Comparison of ENCODE assay signal across 8 cellular contexts in genomic region chr9:133375116-133375723, GRCh38. TPM values are rescaled to one million over a fixed set of nuclear protein-coding genes. Genes with fewer than 3 reads are reported as not detected.
DNase-seq lines count a peak whose midpoint lies in the region; ATAC-seq, FAIRE-seq and TF ChIP-seq lines count a peak whose summit lies in the region.

No MANE protein-coding gene starts in this region.

- CTCF ChIA-PET in A549 (lab: Yijun Ruan, JAX) = interaction anchor here (1.5 to 1.7 kb wide), 4 partner anchors 9 to 620 kb away, joined by 4 to 9 read pairs (median 6); no protein-coding TSS in a partner anchor
- CTCF ChIA-PET in PC-3 (lab: Charles Lee) = no interaction called here

- POLR2A ChIA-PET in A549 (lab: Yijun Ruan, JAX) (interaction anchor here (1.4 kb wide), 1 partner anchor 27 kb away, joined by 7 read pairs; the partner anchor contains the start of genes MED22 and RPL7A), PC-3 (lab: Charles Lee; ENCODE audit: unreplicated experiment) (no interaction called here)

- no peaks in the 10 kb centered on the region for H3K9me3 Mint-ChIP-seq in chondrocyte (ENCODE audit: low read depth)

- TF ChIP-seq POLR2A in A549 (IDR thresholded peaks at IDR 0.05; ENCODE audit: low read length) = no peak

- H3K79me1 ChIP-seq in mesenchymal stem cell (replicated peaks; ENCODE audit: low read length, poor library complexity, severe bottlenecking) = peaks cover 4% of the 10 kb centered on the region

- H3K4me1 Mint-ChIP-seq in chondrocyte (ENCODE audit: low read depth) = peaks cover 51% of the 10 kb centered on the region

- peak overlapping the region; percentile 96 for H4K91ac ChIP-seq in mesenchymal stem cell (ENCODE audit: low read length)

- peak overlapping the region; percentile 97 for H3K27ac Mint-ChIP-seq in chondrocyte (ENCODE audit: unreplicated experiment)

- BruUV-seq in PC-3 (replicated peaks; lab: Mats Ljungman, UMichigan) = no TSS peak

- peak overlapping the region; percentile 99 to 100 for H3K4ac ChIP-seq in mesenchymal stem cell (ENCODE audit: low read depth in 1 of 2, low read length in 2 of 2)

- intact Hi-C loops in PC-3 (cut with micrococcal nuclease) = no loop called here

- no peaks in the 10 kb centered on the region for H3K27me3 ChIP-seq in PC-3 (ENCODE audit: low read length)
- H3K27me3 ChIP-seq in mesenchymal stem cell (ENCODE audit: control insufficient read depth in 1 of 2, insufficient read depth in 1 of 2, low read length in 2 of 2) = no peaks in the 10 kb centered on the region

- ATAC-seq in A549 = peak; percentile 35 to 43
- ATAC-seq in HG02870 (IDR thresholded peaks at IDR 0.05; ENCODE audit: unreplicated experiment) = peak; percentile 16
- peak; percentile 16 for ATAC-seq in PC-3
- no peak for ATAC-seq in GM18870 (IDR thresholded peaks at IDR 0.05; ENCODE audit: unreplicated experiment)

- H3K4me3 Mint-ChIP-seq in chondrocyte (ENCODE audit: unreplicated experiment) = peak overlapping the region; percentile 84

- peak overlapping the region in 1 of 2 experiments; percentile 94 for H3K14ac ChIP-seq in mesenchymal stem cell (ENCODE audit: low read length in 2 of 2)

- peaks cover 17% of the 10 kb centered on the region; the same call in 1 of the 2 replicates for H4K20me1 ChIP-seq in PC-3 (ENCODE audit: low read length)

- no peaks in the 10 kb centered on the region for H3K36me3 ChIP-seq in PC-3 (ENCODE audit: low read depth, low read length)
- H3K36me3 ChIP-seq in mesenchymal stem cell (ENCODE audit: control insufficient read depth in 1 of 2, insufficient read depth in 2 of 2, low read depth in 1 of 2, low read length in 2 of 2) = peaks cover 27 to 29% of the 10 kb centered on the region in 2 experiments
- H3K36me3 ChIP-seq in urinary bladder (ENCODE audit: insufficient read depth) = no peaks in the 10 kb centered on the region

- H3K4me3 ChIP-seq in A549 (peak overlapping the region; percentile 100), GM08714 (ENCODE audit: low read length) (peak overlapping the region; percentile 91), PC-3 (ENCODE audit: low read length) (peak overlapping the region; percentile 78), mesenchymal stem cell (ENCODE audit: insufficient read depth in 1 of 2, low read depth in 1 of 2, low read length in 2 of 2) (peak overlapping the region; percentile 95 to 99), urinary bladder (ENCODE audit: low read depth, low read length) (peak overlapping the region; percentile 99)

- TF ChIP-seq EP300 in A549 (IDR thresholded peaks at IDR 0.05) = no peak

- H3F3A ChIP-seq in PC-3 (ENCODE audit: low read length, unreplicated experiment) = no peaks in the 10 kb centered on the region

- peak overlapping the region; percentile 97 to 99 for H3K18ac ChIP-seq in mesenchymal stem cell (ENCODE audit: low read depth in 1 of 2, low read length in 2 of 2)

- H2AK5ac ChIP-seq in mesenchymal stem cell (ENCODE audit: low read length, severe bottlenecking) = peak overlapping the region; percentile 78

- H2AFZ ChIP-seq in PC-3 (ENCODE audit: low read length) (no peak overlapping the region), mesenchymal stem cell (ENCODE audit: low read depth, low read length) (no peak overlapping the region)

- H4K8ac ChIP-seq in mesenchymal stem cell (ENCODE audit: low read length) = peak overlapping the region; percentile 90

- no peak for TF ChIP-seq RAD21 in A549 (conservative IDR thresholded peaks at IDR 0.05 in 1 of 2, IDR thresholded peaks at IDR 0.05 in 1 of 2)

- peaks cover 4% of the 10 kb centered on the region for H3K36me3 Mint-ChIP-seq in chondrocyte (ENCODE audit: low read depth)

- peaks cover 23% of the 10 kb centered on the region for H3K4me1 ChIP-seq in A549
- peaks cover 7% of the 10 kb centered on the region; the same call in 1 of the 2 replicates for H3K4me1 ChIP-seq in PC-3 (ENCODE audit: insufficient read depth, low read length)
- H3K4me1 ChIP-seq in mesenchymal stem cell (ENCODE audit: control insufficient read depth, insufficient read depth, low read depth, low read length) = peaks cover 40% of the 10 kb centered on the region
- H3K4me1 ChIP-seq in urinary bladder (ENCODE audit: insufficient read depth) = peaks cover 3% of the 10 kb centered on the region

- peaks cover 55% of the 10 kb centered on the region for H3K79me2 ChIP-seq in PC-3 (ENCODE audit: low read length)

- peak overlapping the region; percentile 86 for H2BK120ac ChIP-seq in mesenchymal stem cell (ENCODE audit: low read depth, low read length)

- under 1% methylated on average over 15 of the region's 39 CpGs for WGBS in A549 (ENCODE audit: missing lambda C conversion rate)
- WGBS in mesenchymal stem cell = 2% methylated on average over 36 of the region's 39 CpGs
- WGBS in urinary bladder = under 1% methylated on average over 39 of the region's 39 CpGs

- no peaks in the 10 kb centered on the region for H3K9me3 ChIP-seq in A549
- no peaks in the 10 kb centered on the region for H3K9me3 ChIP-seq in PC-3 (ENCODE audit: low read length)
- H3K9me3 ChIP-seq in mesenchymal stem cell (ENCODE audit: control insufficient read depth, low read length) = no peaks in the 10 kb centered on the region

- no peak overlapping the region for H2BK12ac ChIP-seq in mesenchymal stem cell (ENCODE audit: low read length in 2 of 2)

- TF ChIP-seq CTCF in A549 (IDR thresholded peaks at IDR 0.05) (peak; percentile 45), PC-3 (conservative IDR thresholded peaks at IDR 0.05; ENCODE audit: low read depth, low read length) (no peak; the same call in 1 of the 2 replicates), chondrocyte (IDR thresholded peaks at IDR 0.05) (peak; percentile 65)

- no peak for FAIRE-seq in A549 (lab: Jason Lieb, UNC)

- H3K27me3 Mint-ChIP-seq in chondrocyte (ENCODE audit: low read depth) = no peaks in the 10 kb centered on the region

- peak overlapping the region; percentile 90 for H3K9ac ChIP-seq in PC-3 (ENCODE audit: low read length)
- H3K9ac ChIP-seq in mesenchymal stem cell (ENCODE audit: low read length) = peak overlapping the region; percentile 100

- H3K27ac ChIP-seq in A549 = peak overlapping the region; percentile 97 to 99
- H3K27ac ChIP-seq in PC-3 (ENCODE audit: low read length) = peak overlapping the region; percentile 26; the same call in 1 of the 2 replicates
- peak overlapping the region; percentile 64 for H3K27ac ChIP-seq in mesenchymal stem cell (ENCODE audit: low read length, poor library complexity, severe bottlenecking)
- peak overlapping the region; percentile 97 for H3K27ac ChIP-seq in urinary bladder (ENCODE audit: low read depth)

- H2BK15ac ChIP-seq in mesenchymal stem cell (ENCODE audit: low read depth, poor library complexity, severe bottlenecking) = peak overlapping the region; percentile 74

- peak overlapping the region; percentile 25 to 68 for H3K23ac ChIP-seq in mesenchymal stem cell (ENCODE audit: low read length in 2 of 2)

- peak overlapping the region; percentile 97 for H2BK5ac ChIP-seq in mesenchymal stem cell (ENCODE audit: low read depth, low read length, poor library complexity, severe bottlenecking)

- DNase-seq in A549 (ENCODE audit: low read depth in 1 of 2, low spot score in 1 of 2) (peak; percentile 47 to 71), PC-3 (no peak), chondrocyte (ENCODE audit: low spot score) (no peak), mesenchymal stem cell (peak; percentile 72)

- H3K4me2 ChIP-seq in A549 (peak overlapping the region; percentile 93), PC-3 (ENCODE audit: low read length) (peak overlapping the region; percentile 93), mesenchymal stem cell (ENCODE audit: low read length, poor library complexity, severe bottlenecking) (peak overlapping the region; percentile 70)

- H3K9me2 ChIP-seq in PC-3 (replicated peaks; ENCODE audit: low read length) = no peaks in the 10 kb centered on the region

RNA-seq across cellular contexts. Expression of gene SURF4, which starts 0.6 kb away (rescaled TPM):
- 169 and 174 TPM in 2 replicates for polyA plus RNA-seq in A549 (2011; rRNA removed)
- 138 and 190 TPM in 2 replicates for polyA plus RNA-seq in A549 (2012; cell fraction: cytosol; rRNA removed)
- 185 and 190 TPM in 2 replicates for polyA plus RNA-seq in A549 (2012; cell fraction: nucleus; rRNA removed)
- polyA plus RNA-seq in A549 (2017; fragmentation: RNase III; extraction: RNeasy Plus Mini Kit Qiagen cat#74134 plus additional on column Dnase treatment) = 140 to 159 TPM (median 158 TPM) in 3 replicates
- 172 and 248 TPM in 2 replicates for polyA minus RNA-seq in A549 (2011; rRNA and poly(A)+ RNA removed)
- total RNA-seq in PC-3 (2014; rRNA removed) = 161 and 173 TPM in 2 replicates
- 242 to 285 TPM (median 243 TPM) in 3 replicates for total RNA-seq in chondrocyte
- 275 TPM for polyA plus RNA-seq in mesenchymal stem cell (2013, experiment 1 of 2)
- 281 TPM for polyA plus RNA-seq in mesenchymal stem cell (2013, experiment 2 of 2)
- 152 TPM for total RNA-seq in urinary bladder
- polyA plus RNA-seq in urinary bladder = 109 TPM

RNA-seq across cellular contexts. Expression of gene STKLD1, which starts 0.9 kb away (rescaled TPM):
- polyA plus RNA-seq in A549 (2011; rRNA removed) (1.1 and 1.6 TPM in 2 replicates), A549 (2017; fragmentation: RNase III; extraction: RNeasy Plus Mini Kit Qiagen cat#74134 plus additional on column Dnase treatment) (0.29 to 1.4 TPM (median 1.2 TPM) in 3 replicates), urinary bladder (1.1 TPM)
- polyA plus RNA-seq in A549 (2012; cell fraction: cytosol; rRNA removed) = 0.67 and 0.79 TPM in 2 replicates
- polyA plus RNA-seq in A549 (2012; cell fraction: nucleus; rRNA removed) = 0.82 and 0.91 TPM in 2 replicates
- not detected in 2 replicates for polyA minus RNA-seq in A549 (2011; rRNA and poly(A)+ RNA removed)
- total RNA-seq in PC-3 (2014; rRNA removed) (0.52 and 4.1 TPM in 2 replicates), chondrocyte (1.2 to 1.9 TPM (median 1.8 TPM) in 3 replicates), urinary bladder (0.32 TPM)
- 0.99 TPM for polyA plus RNA-seq in mesenchymal stem cell (2013, experiment 1 of 2)
- 0.55 TPM for polyA plus RNA-seq in mesenchymal stem cell (2013, experiment 2 of 2)

RNA-seq across cellular contexts. Expression of gene SURF2, which starts 18.9 kb away (rescaled TPM):
- polyA plus RNA-seq in A549 (2011; rRNA removed) = 15.4 and 25.2 TPM in 2 replicates
- polyA plus RNA-seq in A549 (2012; cell fraction: cytosol; rRNA removed) = 56.1 and 56.8 TPM in 2 replicates
- 26.9 and 34.3 TPM in 2 replicates for polyA plus RNA-seq in A549 (2012; cell fraction: nucleus; rRNA removed)
- polyA plus RNA-seq in A549 (2017; fragmentation: RNase III; extraction: RNeasy Plus Mini Kit Qiagen cat#74134 plus additional on column Dnase treatment) = 34.9 to 36.9 TPM (median 35.6 TPM) in 3 replicates
- 8.1 and 8.4 TPM in 2 replicates for polyA minus RNA-seq in A549 (2011; rRNA and poly(A)+ RNA removed)
- total RNA-seq in PC-3 (2014; rRNA removed) = 103 and 134 TPM in 2 replicates
- total RNA-seq in chondrocyte = 12.5 to 13.3 TPM (median 13.2 TPM) in 3 replicates
- polyA plus RNA-seq in mesenchymal stem cell (2013, experiment 1 of 2) = 23.7 TPM
- 24.2 TPM for polyA plus RNA-seq in mesenchymal stem cell (2013, experiment 2 of 2)
- total RNA-seq in urinary bladder = 7.0 TPM
- 30.3 TPM for polyA plus RNA-seq in urinary bladder

RNA-seq across cellular contexts. Expression of gene SURF1, which starts 18.9 kb away (rescaled TPM):
- polyA plus RNA-seq in A549 (2011; rRNA removed) (47.5 and 63.0 TPM in 2 replicates), A549 (2017; fragmentation: RNase III; extraction: RNeasy Plus Mini Kit Qiagen cat#74134 plus additional on column Dnase treatment) (25.3 to 28.6 TPM (median 27.7 TPM) in 3 replicates), urinary bladder (77.9 TPM)
- polyA plus RNA-seq in A549 (2012; cell fraction: cytosol; rRNA removed) = 28.8 and 32.5 TPM in 2 replicates
- polyA plus RNA-seq in A549 (2012; cell fraction: nucleus; rRNA removed) = 31.7 and 33.8 TPM in 2 replicates
- 19.5 and 29.0 TPM in 2 replicates for polyA minus RNA-seq in A549 (2011; rRNA and poly(A)+ RNA removed)
- total RNA-seq in PC-3 (2014; rRNA removed) (15.7 and 28.1 TPM in 2 replicates), chondrocyte (27.2 to 31.3 TPM (median 31.0 TPM) in 3 replicates), urinary bladder (10.5 TPM)
- 30.0 TPM for polyA plus RNA-seq in mesenchymal stem cell (2013, experiment 1 of 2)
- 30.1 TPM for polyA plus RNA-seq in mesenchymal stem cell (2013, experiment 2 of 2)

RNA-seq across cellular contexts. Expression of gene RPL7A, which starts 27.2 kb away (rescaled TPM):
- polyA plus RNA-seq in A549 (2011; rRNA removed) (2,218 and 2,405 TPM in 2 replicates), A549 (2017; fragmentation: RNase III; extraction: RNeasy Plus Mini Kit Qiagen cat#74134 plus additional on column Dnase treatment) (2,511 to 2,766 TPM (median 2,608 TPM) in 3 replicates), urinary bladder (2,769 TPM)
- 3,633 and 4,197 TPM in 2 replicates for polyA plus RNA-seq in A549 (2012; cell fraction: cytosol; rRNA removed)
- polyA plus RNA-seq in A549 (2012; cell fraction: nucleus; rRNA removed) = 1,837 and 2,384 TPM in 2 replicates
- 1,872 and 2,628 TPM in 2 replicates for polyA minus RNA-seq in A549 (2011; rRNA and poly(A)+ RNA removed)
- total RNA-seq in PC-3 (2014; rRNA removed) (998 and 1,156 TPM in 2 replicates), chondrocyte (1,095 to 1,183 TPM (median 1,126 TPM) in 3 replicates), urinary bladder (1,153 TPM)
- polyA plus RNA-seq in mesenchymal stem cell (2013, experiment 1 of 2) = 1,924 TPM
- polyA plus RNA-seq in mesenchymal stem cell (2013, experiment 2 of 2) = 1,950 TPM

Comparison
In these comparisons a context has a peak if more than half of its experiments do, and no peak if none do; other contexts are left out.
1. DNase-seq: peak in A549 (2 of 2) and mesenchymal stem cell (single experiment); none in PC-3 (single experiment) and chondrocyte (single experiment).
2. H3K27ac ChIP-seq: peak in every context shown above with its lines; median percentile 98 in A549; 97 in urinary bladder; 64 in mesenchymal stem cell; 26 in PC-3.
3. Peak in every context shown above with its lines, with median percentiles within 50 percentile points of each other: H3K4me2 ChIP-seq and H3K4me3 ChIP-seq.